In genomic region chr17:16939271-16939576, GRCh38 we compare ENCODE assay signal across 24 cellular contexts. TPM values are rescaled to one million over a fixed set of nuclear protein-coding genes. Genes with fewer than 3 reads are reported as not detected.
DNase-seq lines count a peak whose midpoint lies in the region; ATAC-seq and TF ChIP-seq lines count a peak whose summit lies in the region.
"Had no signal": no experiment of that assay in that cellular context is flagged by ENCODE, and none has a peak within 500 bp of the region (broad histone marks: within the 10 kb centered on the region; RNA-seq: fewer than 3 reads in every experiment).

No MANE protein-coding gene starts in this region.

- no peak overlapping the region for H3K4me3 ChIP-seq in mesendoderm (ENCODE audit: low read length)
- H3K4me3 ChIP-seq: SJCRH30 had no signal

- peak overlapping the region; percentile 61 for H3K27ac Mint-ChIP-seq in activated CD8-positive, alpha-beta T cell treated with anti-CD3 and anti-CD28 coated beads, Interleukin-2, amount 10 ng/mL, durations not matched to agents 7 days and 5 days
- no peak overlapping the region for H3K27ac Mint-ChIP-seq in activated CD8-positive, alpha-beta T cell treated with anti-CD3 and anti-CD28 coated beads for 36 hours
- H3K27ac Mint-ChIP-seq in activated B cell treated with CpG ODN at 0.5 μM for 24 hours (peak overlapping the region; percentile 57), WTC11 (no peak overlapping the region), MCF 10A (ENCODE audit: low read depth, unreplicated experiment) (no peak overlapping the region)
- H3K27ac Mint-ChIP-seq: CD8-positive, alpha-beta memory T cell had no signal

- H3K36me3 ChIP-seq in mesendoderm (ENCODE audit: control insufficient read depth, insufficient read depth, low read length), result no peaks in the 10 kb centered on the region
- H3K36me3 ChIP-seq: SJCRH30 had no signal

- peaks cover 2% of the 10 kb centered on the region for H3K79me2 ChIP-seq in mesendoderm (ENCODE audit: control insufficient read depth, insufficient read depth, low read length)

- no TSS peak for BruUV-seq in MCF 10A (replicated peaks; lab: Mats Ljungman, UMichigan)

- H3K9ac ChIP-seq in mesendoderm (ENCODE audit: low read length), result peak overlapping the region; percentile 53

- CTCF ChIA-PET in activated CD8-positive, alpha-beta T cell treated with anti-CD3 and anti-CD28 coated beads, Interleukin-2, amount 10 ng/mL, durations not matched to agents 7 days and 5 days (lab: Charles Lee), result no interaction called here
- CTCF ChIA-PET in activated CD8-positive, alpha-beta T cell treated with anti-CD3 and anti-CD28 coated beads for 36 hours (lab: Charles Lee), result no interaction called here
- CTCF ChIA-PET in activated B cell treated with CpG ODN at 0.5 μM for 24 hours (lab: Charles Lee), result no interaction called here
- CTCF ChIA-PET in WTC11 (lab: Charles Lee), result interaction anchor here (2.2 kb wide), 1 partner anchor 52 kb away, joined by 6 read pairs; no protein-coding TSS in a partner anchor
- CTCF ChIA-PET in MCF 10A (lab: Yijun Ruan, JAX), result no interaction called here

- H3K27me3 Mint-ChIP-seq in activated CD8-positive, alpha-beta T cell treated with anti-CD3 and anti-CD28 coated beads, Interleukin-2, amount 10 ng/mL, durations not matched to agents 7 days and 5 days (ENCODE audit: low read depth), result peaks cover 6% of the 10 kb centered on the region
- H3K27me3 Mint-ChIP-seq in activated CD8-positive, alpha-beta T cell treated with anti-CD3 and anti-CD28 coated beads for 36 hours, result peaks cover 3% of the 10 kb centered on the region
- H3K27me3 Mint-ChIP-seq in activated B cell treated with CpG ODN at 0.5 μM for 24 hours (no peaks in the 10 kb centered on the region), WTC11 (ENCODE audit: low read depth) (no peaks in the 10 kb centered on the region), MCF 10A (ENCODE audit: insufficient read depth, unreplicated experiment) (peaks cover 61% of the 10 kb centered on the region)

- peak overlapping the region; percentile 87 for H2BK5ac ChIP-seq in mesendoderm (ENCODE audit: low read length)

- TF ChIP-seq CTCF in activated CD8-positive, alpha-beta T cell treated with anti-CD3 and anti-CD28 coated beads for 36 hours (IDR thresholded peaks at IDR 0.05), result no peak
- TF ChIP-seq CTCF in activated B cell treated with CpG ODN at 0.5 μM for 24 hours (IDR thresholded peaks at IDR 0.05), result no peak
- no peak for TF ChIP-seq CTCF in WTC11 (IDR thresholded peaks at IDR 0.05)
- TF ChIP-seq CTCF in MCF 10A (IDR thresholded peaks at IDR 0.05; ENCODE audit: unreplicated experiment), result no peak

- no peak overlapping the region for H2BK15ac ChIP-seq in mesendoderm (replicated peaks; ENCODE audit: low read depth)

- peak overlapping the region; percentile 86 for H3K56ac ChIP-seq in mesendoderm (ENCODE audit: low read length)

- peaks cover 14% of the 10 kb centered on the region for H3K4me1 ChIP-seq in mesendoderm (ENCODE audit: control insufficient read depth, low read depth, low read length)
- H3K4me1 ChIP-seq: SJCRH30 had no signal

- peak overlapping the region; percentile 96 for H2AK5ac ChIP-seq in mesendoderm (ENCODE audit: low read length)

- H3K4me1 Mint-ChIP-seq in activated CD8-positive, alpha-beta T cell treated with anti-CD3 and anti-CD28 coated beads, Interleukin-2, amount 10 ng/mL, durations not matched to agents 7 days and 5 days (ENCODE audit: low read depth), result no peaks in the 10 kb centered on the region
- no peaks in the 10 kb centered on the region for H3K4me1 Mint-ChIP-seq in activated CD8-positive, alpha-beta T cell treated with anti-CD3 and anti-CD28 coated beads for 36 hours (ENCODE audit: low read depth)
- peaks cover 34% of the 10 kb centered on the region for H3K4me1 Mint-ChIP-seq in activated B cell treated with CpG ODN at 0.5 μM for 24 hours
- H3K4me1 Mint-ChIP-seq in WTC11, result peaks cover 28% of the 10 kb centered on the region
- no peaks in the 10 kb centered on the region for H3K4me1 Mint-ChIP-seq in MCF 10A (ENCODE audit: insufficient read depth, unreplicated experiment)
- H3K4me1 Mint-ChIP-seq: CD8-positive, alpha-beta memory T cell had no signal

- intact Hi-C loops in activated CD8-positive, alpha-beta T cell treated with anti-CD3 and anti-CD28 coated beads for 36 hours (cut with micrococcal nuclease), result no loop called here
- intact Hi-C loops in activated B cell treated with CpG ODN at 0.5 μM for 24 hours (cut with micrococcal nuclease) (no loop called here), MCF 10A (cut with micrococcal nuclease) (no loop called here)

- no peaks in the 10 kb centered on the region for H3K27me3 ChIP-seq in mesendoderm (ENCODE audit: insufficient read depth, low read length, poor library complexity)

- H4K5ac ChIP-seq in mesendoderm (ENCODE audit: low read length), result no peak overlapping the region

- H3K79me1 ChIP-seq in mesendoderm (ENCODE audit: low read length), result peaks cover 3% of the 10 kb centered on the region

- POLR2A ChIA-PET in activated CD8-positive, alpha-beta T cell treated with anti-CD3 and anti-CD28 coated beads, Interleukin-2, amount 10 ng/mL, durations not matched to agents 7 days and 5 days (lab: Charles Lee), result no interaction called here
- POLR2A ChIA-PET in activated CD8-positive, alpha-beta T cell treated with anti-CD3 and anti-CD28 coated beads for 36 hours (lab: Charles Lee), result no interaction called here
- POLR2A ChIA-PET in activated B cell treated with CpG ODN at 0.5 μM for 24 hours (lab: Charles Lee), result no interaction called here
- POLR2A ChIA-PET in WTC11 (lab: Charles Lee), result interaction anchor here (0.5 kb wide), 1 partner anchor 688 kb away, joined by 3 read pairs; no protein-coding TSS in a partner anchor
- POLR2A ChIA-PET in MCF 10A (lab: Yijun Ruan, JAX), result no interaction called here

- no peak overlapping the region for H4K8ac ChIP-seq in mesendoderm (ENCODE audit: low read depth, low read length)

- no peak for DNase-seq in activated CD8-positive, alpha-beta T cell treated with anti-CD3 and anti-CD28 coated beads, Interleukin-2, amount 10 ng/mL, durations not matched to agents 7 days and 5 days
- no peak for DNase-seq in activated CD8-positive, alpha-beta T cell treated with anti-CD3 and anti-CD28 coated beads for 36 hours
- DNase-seq in activated B cell treated with CpG ODN at 0.5 μM for 24 hours, result no peak
- DNase-seq in mesendoderm, result no peak
- no peak for DNase-seq in WTC11 (ENCODE audit: low spot score)
- DNase-seq in MCF 10A (ENCODE audit: unreplicated experiment), result no peak
- no peak for DNase-seq in activated naive CD4-positive, alpha-beta T cell (lab: John Stamatoyannopoulos, UW)
- DNase-seq in NCI-H1930 (lab: John Stamatoyannopoulos, UW), result no peak
- DNase-seq: ACHN; Calu3; DMS153; NCI-H1092 treated with DMSO at 0.1 percent for 48 hours; NCI-H1436 treated with DMSO at 0.1 percent for 48 hours; NCI-H2029; NCI-H226; NCI-H774; NK-92 treated with Interleukin-12 subunit alpha and Interleukin-12 subunit beta, amount 100 ng/mL, for 24 hours had no signal

- no peak overlapping the region for H3K4me3 Mint-ChIP-seq in activated CD8-positive, alpha-beta T cell treated with anti-CD3 and anti-CD28 coated beads, Interleukin-2, amount 10 ng/mL, durations not matched to agents 7 days and 5 days
- H3K4me3 Mint-ChIP-seq in activated CD8-positive, alpha-beta T cell treated with anti-CD3 and anti-CD28 coated beads for 36 hours, result no peak overlapping the region
- H3K4me3 Mint-ChIP-seq in activated B cell treated with CpG ODN at 0.5 μM for 24 hours (no peak overlapping the region), WTC11 (no peak overlapping the region), MCF 10A (ENCODE audit: unreplicated experiment) (no peak overlapping the region)
- H3K4me3 Mint-ChIP-seq: CD8-positive, alpha-beta memory T cell had no signal

- H3K23ac ChIP-seq in mesendoderm (ENCODE audit: low read length), result no peak overlapping the region

- ATAC-seq in activated CD8-positive, alpha-beta T cell treated with anti-CD3 and anti-CD28 coated beads, Interleukin-2, amount 10 ng/mL, durations not matched to agents 7 days and 5 days, result no peak
- no peak for ATAC-seq in activated CD8-positive, alpha-beta T cell treated with anti-CD3 and anti-CD28 coated beads for 36 hours
- no peak for ATAC-seq in activated B cell treated with CpG ODN at 0.5 μM for 24 hours (ENCODE audit: low read depth)
- no peak for ATAC-seq in WTC11
- ATAC-seq: Panc1 had no signal

- no peak overlapping the region for H3K27ac ChIP-seq in mesendoderm (ENCODE audit: low read depth, low read length)
- H3K27ac ChIP-seq: 22Rv1, C4-2B, SJCRH30 had no signal

- no peaks in the 10 kb centered on the region for H3K9me3 Mint-ChIP-seq in activated CD8-positive, alpha-beta T cell treated with anti-CD3 and anti-CD28 coated beads, Interleukin-2, amount 10 ng/mL, durations not matched to agents 7 days and 5 days (ENCODE audit: insufficient read depth)
- no peaks in the 10 kb centered on the region for H3K9me3 Mint-ChIP-seq in activated CD8-positive, alpha-beta T cell treated with anti-CD3 and anti-CD28 coated beads for 36 hours
- no peaks in the 10 kb centered on the region for H3K9me3 Mint-ChIP-seq in activated B cell treated with CpG ODN at 0.5 μM for 24 hours
- H3K9me3 Mint-ChIP-seq in WTC11, result no peaks in the 10 kb centered on the region
- no peaks in the 10 kb centered on the region for H3K9me3 Mint-ChIP-seq in MCF 10A (ENCODE audit: unreplicated experiment)
- H3K9me3 Mint-ChIP-seq: CD8-positive, alpha-beta memory T cell had no signal

- no peak overlapping the region for H3K4me2 ChIP-seq in mesendoderm (ENCODE audit: low read length)

- peak overlapping the region; percentile 8 for H3K4ac ChIP-seq in mesendoderm (ENCODE audit: low read depth, low read length)

- peak overlapping the region; percentile 43 for H3K18ac ChIP-seq in mesendoderm (ENCODE audit: low read length)

- H3K36me3 Mint-ChIP-seq in activated CD8-positive, alpha-beta T cell treated with anti-CD3 and anti-CD28 coated beads, Interleukin-2, amount 10 ng/mL, durations not matched to agents 7 days and 5 days (ENCODE audit: low read depth), result no peaks in the 10 kb centered on the region
- no peaks in the 10 kb centered on the region for H3K36me3 Mint-ChIP-seq in activated CD8-positive, alpha-beta T cell treated with anti-CD3 and anti-CD28 coated beads for 36 hours (ENCODE audit: low read depth)
- H3K36me3 Mint-ChIP-seq in activated B cell treated with CpG ODN at 0.5 μM for 24 hours (ENCODE audit: low read depth), result peaks cover 78% of the 10 kb centered on the region
- H3K36me3 Mint-ChIP-seq in WTC11, result no peaks in the 10 kb centered on the region
- H3K36me3 Mint-ChIP-seq in MCF 10A (ENCODE audit: insufficient read depth, unreplicated experiment), result no peaks in the 10 kb centered on the region
- H3K36me3 Mint-ChIP-seq: CD8-positive, alpha-beta memory T cell had no signal

- peak overlapping the region; percentile 5 for H2BK120ac ChIP-seq in mesendoderm (ENCODE audit: low read depth, low read length)

TF ChIP-seq in WTC11, 78 proteins besides CTCF, POLR2A, EP300 and RAD21 (continues in another document):
- TF ChIP-seq CREB1 (CRISPR knock-in tag; IDR thresholded peaks at IDR 0.05), result no peak

RNA-seq across cellular contexts. Expression of gene TNFRSF13B, which starts 32.7 kb away (rescaled TPM):
- not detected for total RNA-seq in activated CD8-positive, alpha-beta T cell treated with anti-CD3 and anti-CD28 coated beads, Interleukin-2, amount 10 ng/mL, durations not matched to agents 7 days and 5 days
- total RNA-seq in activated CD8-positive, alpha-beta T cell treated with anti-CD3 and anti-CD28 coated beads for 36 hours, result not detected
- 316 and 342 TPM in 2 replicates for total RNA-seq in activated B cell treated with CpG ODN at 0.5 μM for 24 hours
- polyA plus RNA-seq in mesendoderm (2013, experiment 1 of 2), result 0.95 TPM
- polyA plus RNA-seq in mesendoderm (2013, experiment 2 of 2), result 0.81 TPM
- total RNA-seq in WTC11 (2021), result 0.18 TPM in 2 of 3 replicates, not detected in the other
- not detected in 2 replicates for total RNA-seq in MCF 10A (2022)
- total RNA-seq: Calu3; CD8-positive, alpha-beta memory T cell; Daoy; LHCN-M2; SJCRH30 had no signal
- polyA plus RNA-seq: CD8-positive, alpha-beta memory T cell had no signal

Comparison
In these comparisons a context has a peak if more than half of its experiments do, and no peak if none do; other contexts are left out.
1. H3K27ac Mint-ChIP-seq: peak in activated CD8-positive, alpha-beta T cell treated with anti-CD3 and anti-CD28 coated beads, Interleukin-2, amount 10 ng/mL, durations not matched to agents 7 days and 5 days (single experiment) and activated B cell treated with CpG ODN at 0.5 μM for 24 hours (single experiment); none in activated CD8-positive, alpha-beta T cell treated with anti-CD3 and anti-CD28 coated beads for 36 hours (single experiment), WTC11 (single experiment) and MCF 10A (single experiment).
2. RNA of gene TNFRSF13B, which starts 32.7 kb away (total RNA-seq): 316 to 342 TPM in activated B cell treated with CpG ODN at 0.5 μM for 24 hours; not detected in activated CD8-positive, alpha-beta T cell treated with anti-CD3 and anti-CD28 coated beads for 36 hours, 0.18 TPM in WTC11, not detected in activated CD8-positive, alpha-beta T cell treated with anti-CD3 and anti-CD28 coated beads, Interleukin-2, amount 10 ng/mL, durations not matched to agents 7 days and 5 days and not detected in MCF 10A; every median in the first group is over 100 times any median in the second.